In the genomic region with DNA sequence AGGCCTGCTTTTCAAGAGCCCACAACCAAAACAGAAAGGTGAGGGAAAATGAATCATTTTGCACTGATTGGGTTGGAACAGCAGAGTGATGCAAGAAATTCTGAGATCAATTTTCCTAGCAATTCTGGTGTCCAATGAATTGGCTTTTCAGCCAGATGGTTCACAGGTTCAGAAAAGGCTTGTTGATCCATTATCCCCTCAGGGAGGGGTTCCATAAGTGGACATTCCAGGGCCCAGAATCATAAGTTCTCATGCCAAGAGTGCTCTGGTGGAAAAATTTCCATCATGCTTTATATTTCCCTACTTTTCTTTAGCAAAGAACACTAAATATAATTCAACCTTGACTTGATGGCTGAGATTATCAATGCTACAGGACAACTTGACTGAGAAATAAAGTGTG, we compare ENCODE assay signal across 18 cellular contexts. TPM values are rescaled to one million over a fixed set of nuclear protein-coding genes. Genes with fewer than 3 reads are reported as not detected.
A peak's percentile ranks its signal among the peaks of the same experiment; 100 is the strongest.
DNase-seq lines count a peak whose midpoint lies in the region; ATAC-seq and TF ChIP-seq lines count a peak whose summit lies in the region.
"Had no signal": no experiment of that assay in that cellular context is flagged by ENCODE, and none has a peak within 500 bp of the region (broad histone marks: within the 10 kb centered on the region; RNA-seq: fewer than 3 reads in every experiment).

No MANE protein-coding gene starts in this region.

- H2AFZ ChIP-seq in GM23248: no peak overlapping the region

- H3K27me3 ChIP-seq in GM23248 (replicated peaks; ENCODE audit: insufficient read depth): no peaks in the 10 kb centered on the region

- H3K4me3 ChIP-seq in GM23248: no peak overlapping the region

- H3K4me1 Mint-ChIP-seq in nephron progenitor cell (peaks cover 6% of the 10 kb centered on the region), type B pancreatic cell (ENCODE audit: unreplicated experiment) (peaks cover 23% of the 10 kb centered on the region)

- peaks cover 5% of the 10 kb centered on the region for H3K36me3 Mint-ChIP-seq in nephron progenitor cell (ENCODE audit: low read depth)
- H3K36me3 Mint-ChIP-seq in type B pancreatic cell: peaks cover 4% of the 10 kb centered on the region

- H4K20me1 ChIP-seq in GM23248 (ENCODE audit: insufficient read depth): no peaks in the 10 kb centered on the region

- peak; percentile 3 for DNase-seq in GM23248
- peak; percentile 2 for DNase-seq in fibroblast of peridontal ligament (ENCODE audit: extremely low read depth)
- DNase-seq in nephron progenitor cell: no peak
- no peak for DNase-seq in type B pancreatic cell (ENCODE audit: extremely low spot score, unreplicated experiment)
- DNase-seq in NCI-H524 treated with DMSO at 0.1 percent for 48 hours (lab: John Stamatoyannopoulos, UW): no peak
- no peak for DNase-seq in NCI-H2029 treated with DMSO at 0.1 percent for 48 hours (lab: John Stamatoyannopoulos, UW)
- DNase-seq: AML-193; C1 segment of cervical spinal cord; CD4-positive, alpha-beta T cell; DMS153; DND-41; GDM1; HCEC 1CT; HFFc6 had no signal

- H3K9me3 ChIP-seq in GM23248 (ENCODE audit: low read depth): no peaks in the 10 kb centered on the region

- H3K4me1 ChIP-seq in GM23248 (ENCODE audit: insufficient read depth): no peaks in the 10 kb centered on the region

- H3F3A ChIP-seq in GM23248 (ENCODE audit: insufficient read depth): no peaks in the 10 kb centered on the region

- H3K9me2 ChIP-seq in GM23248 (ENCODE audit: insufficient read depth): no peaks in the 10 kb centered on the region

- H3K9ac ChIP-seq in GM23248: no peak overlapping the region

- H3K4me3 Mint-ChIP-seq in nephron progenitor cell (no peak overlapping the region), type B pancreatic cell (peak overlapping the region; percentile 55)
- H3K4me3 Mint-ChIP-seq: CD4-positive, alpha-beta T cell; HFFc6 had no signal

- TF ChIP-seq CTCF in nephron progenitor cell (IDR thresholded peaks at IDR 0.05) (no peak), type B pancreatic cell (conservative IDR thresholded peaks at IDR 0.05) (no peak)

- no peak for ATAC-seq in HG03520 (IDR thresholded peaks at IDR 0.05; ENCODE audit: unreplicated experiment)

- H3K9me3 Mint-ChIP-seq in nephron progenitor cell: no peaks in the 10 kb centered on the region
- H3K9me3 Mint-ChIP-seq in type B pancreatic cell: no peaks in the 10 kb centered on the region
- H3K9me3 Mint-ChIP-seq: CD4-positive, alpha-beta T cell had no signal

- in situ Hi-C loops in GM23248 (cut with MboI): no loop called here

- no peak overlapping the region for H3K4me2 ChIP-seq in GM23248 (ENCODE audit: unreplicated experiment)

- H3K27ac Mint-ChIP-seq in nephron progenitor cell (peak overlapping the region; percentile 77), type B pancreatic cell (peak overlapping the region; percentile 84)
- H3K27ac Mint-ChIP-seq: CD4-positive, alpha-beta T cell; HFFc6 had no signal

- no peaks in the 10 kb centered on the region for H3K79me2 ChIP-seq in GM23248 (ENCODE audit: insufficient read depth)

- H3K27ac ChIP-seq in GM23248: no peak overlapping the region
- H3K27ac ChIP-seq: HL-60 had no signal

- H3K27me3 Mint-ChIP-seq in nephron progenitor cell (ENCODE audit: low read depth, poor library complexity) (no peaks in the 10 kb centered on the region), type B pancreatic cell (no peaks in the 10 kb centered on the region)
- H3K27me3 Mint-ChIP-seq: CD4-positive, alpha-beta T cell had no signal

- H3K36me3 ChIP-seq in GM23248 (ENCODE audit: low read depth): no peaks in the 10 kb centered on the region

RNA-seq across cellular contexts. Expression of a gene that starts 16.2 kb away (rescaled TPM):
- total RNA-seq in GM23248 (2014; rRNA removed; shearing (Covaris generic)): not detected in 2 replicates
- not detected in 2 replicates for polyA plus RNA-seq in GM23248 (2016; fragmentation: Nextera tagmentation; extraction: Ambion mirVana)
- 25.3 and 95.9 TPM in 2 replicates for total RNA-seq in type B pancreatic cell (ENCODE audit: low replicate concordance)
- total RNA-seq: A673; CD4-positive, alpha-beta T cell; H1; HFFc6 had no signal
- polyA plus RNA-seq: H1 had no signal

Comparison
In these comparisons a context has a peak if more than half of its experiments do, and no peak if none do; other contexts are left out.
1. DNase-seq: peak in GM23248 (single experiment) and fibroblast of peridontal ligament (single experiment); none in nephron progenitor cell (single experiment), type B pancreatic cell (single experiment), NCI-H524 treated with DMSO at 0.1 percent for 48 hours (single experiment) and NCI-H2029 treated with DMSO at 0.1 percent for 48 hours (single experiment).
2. RNA of a gene that starts 16.2 kb away (total RNA-seq): 25.3 to 95.9 TPM in type B pancreatic cell; not detected in GM23248; every median in the first group is over 10 times any median in the second.